In the genomic region with DNA sequence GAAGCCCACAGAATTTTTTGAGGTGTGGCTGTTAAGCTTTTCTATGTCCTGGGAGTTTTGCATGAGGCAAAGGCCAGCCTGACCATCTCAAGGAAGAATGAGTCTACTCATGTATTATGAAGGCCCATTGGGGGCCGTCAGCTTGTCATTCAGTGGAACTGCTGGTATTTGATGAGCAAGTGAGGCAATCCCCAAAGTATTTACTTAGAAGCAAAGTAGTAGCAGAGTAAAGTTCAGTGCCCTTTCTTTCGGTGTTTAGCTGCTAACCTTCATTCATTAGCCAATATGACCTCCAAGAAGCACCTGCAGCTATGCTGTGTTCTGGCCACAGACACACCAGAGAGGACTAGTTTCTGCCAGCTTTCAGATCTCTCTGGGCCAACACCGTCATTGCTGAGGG, we compare ENCODE assay signal across 1 cellular context.
TF ChIP-seq lines count a peak whose summit lies in the region.

No MANE protein-coding gene starts in this region.

TF ChIP-seq in HepG2, 621 proteins besides CTCF, POLR2A, EP300 and RAD21 (continued from another document):
- TF ChIP-seq SAP130 (CRISPR knock-in tag; IDR thresholded peaks at IDR 0.05; ENCODE audit: low read depth) (peak; percentile 25; the same call in 1 of the 2 replicates), PPARG (CRISPR knock-in tag; conservative IDR thresholded peaks at IDR 0.05) (0 out of 2 replicates have a peak, but pooled peaks have one; percentile 21), YEATS4 (CRISPR knock-in tag; IDR thresholded peaks at IDR 0.05; ENCODE audit: borderline replicate concordance) (no peak), ISL2 (CRISPR knock-in tag; IDR thresholded peaks at IDR 0.05) (peak; percentile 51; the same call in 1 of the 2 replicates), ZBTB7B (CRISPR knock-in tag; IDR thresholded peaks at IDR 0.05) (peak; percentile 32; the same call in 1 of the 2 replicates), RXRA (CRISPR knock-in tag; IDR thresholded peaks at IDR 0.05) (peak; percentile 78; the same call in 1 of the 2 replicates), ZNF496 (CRISPR knock-in tag; IDR thresholded peaks at IDR 0.05; ENCODE audit: insufficient replicate concordance) (no peak), ZNF484 (CRISPR knock-in tag; IDR thresholded peaks at IDR 0.05; ENCODE audit: borderline replicate concordance, low read depth) (no peak), HMG20A (CRISPR knock-in tag; IDR thresholded peaks at IDR 0.05; ENCODE audit: borderline replicate concordance) (peak; percentile 58; the same call in 1 of the 2 replicates), SP5 (CRISPR knock-in tag; IDR thresholded peaks at IDR 0.05; ENCODE audit: borderline replicate concordance, low read depth) (0 out of 2 replicates have a peak, but pooled peaks have one; percentile 26), GATAD2A (CRISPR knock-in tag; IDR thresholded peaks at IDR 0.05) (peak; percentile 78), GTF2F1 (IDR thresholded peaks at IDR 0.05; ENCODE audit: low read length) (no peak)
- TF ChIP-seq, protein P1, sequence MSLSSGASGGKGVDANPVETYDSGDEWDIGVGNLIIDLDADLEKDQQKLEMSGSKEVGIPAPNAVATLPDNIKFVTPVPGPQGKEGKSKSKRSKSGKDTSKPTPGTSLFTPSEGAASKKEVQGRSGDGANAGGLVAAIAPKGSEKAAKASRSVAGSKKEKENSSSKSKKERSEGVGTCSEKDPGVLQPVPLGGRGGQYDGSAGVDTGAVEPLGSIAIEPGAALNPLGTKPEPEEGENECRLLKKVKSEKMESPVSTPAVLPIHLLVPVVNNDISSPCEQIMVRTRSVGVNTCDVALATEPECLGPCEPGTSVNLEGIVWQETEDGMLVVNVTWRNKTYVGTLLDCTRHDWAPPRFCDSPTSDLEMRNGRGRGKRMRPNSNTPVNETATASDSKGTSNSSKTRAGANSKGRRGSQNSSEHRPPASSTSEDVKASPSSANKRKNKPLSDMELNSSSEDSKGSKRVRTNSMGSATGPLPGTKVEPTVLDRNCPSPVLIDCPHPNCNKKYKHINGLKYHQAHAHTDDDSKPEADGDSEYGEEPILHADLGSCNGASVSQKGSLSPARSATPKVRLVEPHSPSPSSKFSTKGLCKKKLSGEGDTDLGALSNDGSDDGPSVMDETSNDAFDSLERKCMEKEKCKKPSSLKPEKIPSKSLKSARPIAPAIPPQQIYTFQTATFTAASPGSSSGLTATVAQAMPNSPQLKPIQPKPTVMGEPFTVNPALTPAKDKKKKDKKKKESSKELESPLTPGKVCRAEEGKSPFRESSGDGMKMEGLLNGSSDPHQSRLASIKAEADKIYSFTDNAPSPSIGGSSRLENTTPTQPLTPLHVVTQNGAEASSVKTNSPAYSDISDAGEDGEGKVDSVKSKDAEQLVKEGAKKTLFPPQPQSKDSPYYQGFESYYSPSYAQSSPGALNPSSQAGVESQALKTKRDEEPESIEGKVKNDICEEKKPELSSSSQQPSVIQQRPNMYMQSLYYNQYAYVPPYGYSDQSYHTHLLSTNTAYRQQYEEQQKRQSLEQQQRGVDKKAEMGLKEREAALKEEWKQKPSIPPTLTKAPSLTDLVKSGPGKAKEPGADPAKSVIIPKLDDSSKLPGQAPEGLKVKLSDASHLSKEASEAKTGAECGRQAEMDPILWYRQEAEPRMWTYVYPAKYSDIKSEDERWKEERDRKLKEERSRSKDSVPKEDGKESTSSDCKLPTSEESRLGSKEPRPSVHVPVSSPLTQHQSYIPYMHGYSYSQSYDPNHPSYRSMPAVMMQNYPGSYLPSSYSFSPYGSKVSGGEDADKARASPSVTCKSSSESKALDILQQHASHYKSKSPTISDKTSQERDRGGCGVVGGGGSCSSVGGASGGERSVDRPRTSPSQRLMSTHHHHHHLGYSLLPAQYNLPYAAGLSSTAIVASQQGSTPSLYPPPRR (CRISPR knock-in tag; IDR thresholded peaks at IDR 0.05; ENCODE audit: borderline replicate concordance) = peak; percentile 54; the same call in 1 of the 2 replicates
